Comparison of ENCODE assay signal across 10 cellular contexts in the genomic region with DNA sequence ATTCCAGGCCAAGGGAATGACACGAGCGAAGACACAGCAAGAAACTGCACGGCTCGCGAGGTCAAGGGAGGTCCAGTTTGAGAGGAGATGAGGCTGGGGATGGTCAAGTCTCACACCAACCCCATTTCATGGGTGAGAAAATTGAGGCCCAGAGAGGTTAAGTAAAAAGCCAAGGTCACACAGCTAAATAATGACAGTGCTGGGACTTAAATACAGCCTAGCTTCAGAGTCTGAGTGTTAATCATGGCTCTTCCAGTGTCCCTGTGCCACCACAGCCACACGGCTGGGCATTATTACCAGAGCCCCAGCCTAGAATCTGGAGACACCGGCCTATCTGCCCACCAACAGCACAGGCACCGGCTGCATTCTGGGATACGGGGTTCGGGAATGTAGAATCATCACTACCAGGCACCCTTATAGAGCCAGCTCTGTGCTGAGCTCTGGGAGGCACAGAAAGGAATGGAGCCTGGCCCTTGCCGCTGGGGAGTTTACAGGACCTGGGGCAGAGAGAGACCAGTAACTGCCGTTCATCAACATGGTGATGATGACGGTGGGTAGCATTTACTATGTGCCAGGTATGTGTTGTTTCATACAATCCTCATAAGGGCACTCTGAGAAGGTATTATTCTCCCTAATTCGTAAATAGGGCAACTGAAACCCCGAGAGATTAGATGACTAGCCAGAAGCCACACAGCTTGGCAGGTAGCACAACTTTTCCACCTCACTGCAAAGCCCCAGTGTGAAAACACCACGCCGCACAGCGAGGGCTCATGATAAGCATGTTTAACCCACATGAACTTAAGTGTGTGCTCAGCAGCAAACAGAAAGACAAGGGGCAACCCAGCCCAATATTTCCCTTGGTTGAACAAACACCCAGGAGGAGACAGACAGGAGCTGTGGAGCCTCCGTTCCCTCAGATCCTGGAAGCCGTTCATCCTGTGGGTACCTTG. TPM values are rescaled to one million over a fixed set of nuclear protein-coding genes. Genes with fewer than 3 reads are reported as not detected.
DNase-seq lines count a peak whose midpoint lies in the region; ATAC-seq and TF ChIP-seq lines count a peak whose summit lies in the region.
"Had no signal": no experiment of that assay in that cellular context is flagged by ENCODE, and none has a peak within 500 bp of the region (broad histone marks: within the 10 kb centered on the region; RNA-seq: fewer than 3 reads in every experiment).

No MANE protein-coding gene starts in this region.

- no peaks in the 10 kb centered on the region for H3K9me2 ChIP-seq in DOHH2 (replicated peaks; ENCODE audit: control insufficient read depth, low read length)

- no peaks in the 10 kb centered on the region for H4K20me1 ChIP-seq in DOHH2 (ENCODE audit: control insufficient read depth, insufficient read depth, low read depth, low read length)

- ATAC-seq in T-cell (replicated peaks in 1 of 4) = peak; percentile 18 to 23 (median 21)
- ATAC-seq in GM21423 (IDR thresholded peaks at IDR 0.05; ENCODE audit: unreplicated experiment) = no peak
- ATAC-seq in HG02763 (IDR thresholded peaks at IDR 0.05; ENCODE audit: unreplicated experiment) = no peak
- no peak for ATAC-seq in left lung

- TF ChIP-seq CTCF in DOHH2 (IDR thresholded peaks at IDR 0.05; ENCODE audit: low read depth, low read length, poor library complexity, severe bottlenecking) (no peak), spleen (IDR thresholded peaks at IDR 0.05 in 8 of 11, conservative IDR thresholded peaks at IDR 0.05 in 3 of 11) (no peak), GM13977 (IDR thresholded peaks at IDR 0.05; ENCODE audit: extremely low read depth, insufficient read depth, missing control alignments) (no peak), left lung (IDR thresholded peaks at IDR 0.05) (no peak)

- TF ChIP-seq POLR2A in spleen (IDR thresholded peaks at IDR 0.05) = no peak

- peak; percentile 40 to 75 (median 65) for DNase-seq in T-cell
- DNase-seq in activated T-helper 1 cell treated with anti-CD3 and anti-CD28 coated beads, Interleukin-2, amount 50 U/mL, for 16 hours (ENCODE audit: low read depth in 1 of 2, low spot score in 1 of 2) = peak; percentile 42 to 57
- no peak for DNase-seq in spleen
- DNase-seq in GM13977 (ENCODE audit: low spot score) = no peak
- no peak for DNase-seq in left lung
- DNase-seq: Caco-2 had no signal

- peaks cover 86 to 92% (median 88%) of the 10 kb centered on the region in 3 donors for H3K4me1 Mint-ChIP-seq in T-cell

- H3K4me2 ChIP-seq in DOHH2 (ENCODE audit: low read length) = peak overlapping the region; percentile 77

- H3K36me3 ChIP-seq in DOHH2 (ENCODE audit: control insufficient read depth, low read length) (no peaks in the 10 kb centered on the region), spleen (peaks cover 0 to 18% (median 0%) of the 10 kb centered on the region in 6 donors), left lung (no peaks in the 10 kb centered on the region)
- H3K36me3 ChIP-seq: neutrophil had no signal

- H3K27me3 Mint-ChIP-seq in T-cell = peaks cover 0 to 1% of the 10 kb centered on the region in 2 donors

- no peaks in the 10 kb centered on the region for H3K9me3 Mint-ChIP-seq in T-cell

- peaks cover 12% of the 10 kb centered on the region for H3K79me2 ChIP-seq in DOHH2 (ENCODE audit: control insufficient read depth, low read length)

- H3K9me3 ChIP-seq in DOHH2 (ENCODE audit: control insufficient read depth, insufficient read depth, low read length) (no peaks in the 10 kb centered on the region), spleen (no peaks in the 10 kb centered on the region), left lung (no peaks in the 10 kb centered on the region)
- H3K9me3 ChIP-seq: Caco-2, neutrophil had no signal

- H3F3A ChIP-seq in DOHH2 (ENCODE audit: control insufficient read depth, insufficient read depth) = peaks cover 25% of the 10 kb centered on the region

- peaks cover 76% of the 10 kb centered on the region for H3K4me1 ChIP-seq in DOHH2 (ENCODE audit: control insufficient read depth, low read length)
- peaks cover 29 to 73% (median 57%) of the 10 kb centered on the region in 6 donors for H3K4me1 ChIP-seq in spleen
- peaks cover 0 to 52% of the 10 kb centered on the region in 2 donors for H3K4me1 ChIP-seq in left lung
- H3K4me1 ChIP-seq: Caco-2 had no signal

- in situ Hi-C loops in GM13977 (cut with MboI; ENCODE audit: low pct_unique_long_range_greater_than_20kb, low sequenced_read_pairs, unreplicated experiment) = no loop called here

- peak overlapping the region; percentile 90 to 94 for H3K27ac Mint-ChIP-seq in T-cell

- 72 to 82% (median 76%) methylated on average over 20 of the region's 20 CpGs for WGBS in spleen, 5 donors

- peak overlapping the region; percentile 31 for H3K27ac ChIP-seq in DOHH2 (ENCODE audit: low read depth, low read length)
- H3K27ac ChIP-seq in spleen = peak overlapping the region in 7 of 8 donors; percentile 18 to 75 (median 27)
- H3K27ac ChIP-seq in left lung = no peak overlapping the region
- H3K27ac ChIP-seq: neutrophil had no signal

- peak overlapping the region; percentile 9 to 87 (median 29) for H3K4me3 Mint-ChIP-seq in T-cell

- CTCF ChIA-PET in T-cell (lab: Charles Lee) = interaction anchor here in 1 of 2 donors (0.5 to 0.9 kb wide), 2 partner anchors 11 to 56 kb away, joined by 3 to 8 read pairs; no protein-coding TSS in a partner anchor

- peaks cover 16% of the 10 kb centered on the region for H3K36me3 Mint-ChIP-seq in T-cell

- H3K27me3 ChIP-seq in DOHH2 (ENCODE audit: control insufficient read depth, low read length) (no peaks in the 10 kb centered on the region), spleen (replicated peaks in 1 of 7) (peaks cover 0 to 9% (median 0%) of the 10 kb centered on the region in 7 donors), left lung (peaks cover 3 to 62% of the 10 kb centered on the region in 2 donors)

- intact Hi-C loops in spleen (cut with DNase I; ENCODE audit: low total_unique reads) = no loop called here
- intact Hi-C loops in left lung (cut with DNase I) = no loop called here

- POLR2A ChIA-PET in T-cell (lab: Charles Lee) = interaction anchor here (0.6 to 1.9 kb wide), 4 partner anchors 17 to 42 kb away, joined by 3 to 8 read pairs (median 4); no protein-coding TSS in a partner anchor

- H3K4me3 ChIP-seq in DOHH2 (ENCODE audit: low read length) (peak overlapping the region; percentile 63), spleen (no peak overlapping the region), left lung (no peak overlapping the region)

RNA-seq across cellular contexts. Expression of gene CD6, which starts 51.9 kb away (rescaled TPM):
- total RNA-seq in T-cell (100 to 1,000 TPM; 413 to 594 (median 495) TPM), spleen (10 to 100 TPM; 13.4 to 47.6 (median 31.4) TPM), left lung (1 to 10 TPM; 1.7 to 6.3 TPM)
- 10 to 100 TPM; 10.9 to 21.8 (median 20.3) TPM for polyA plus RNA-seq in spleen

Comparison
In these comparisons a context has a peak if more than half of its experiments do, and no peak if none do; other contexts are left out.
1. H3K27ac ChIP-seq: peak in DOHH2 (single experiment) and spleen (7 of 8); none in left lung (0 of 2).
2. ATAC-seq: peak in T-cell (4 of 4); none in GM21423 (single experiment), HG02763 (single experiment) and left lung (single experiment).
3. DNase-seq: peak in T-cell (34 of 34) and activated T-helper 1 cell treated with anti-CD3 and anti-CD28 coated beads, Interleukin-2, amount 50 U/mL, for 16 hours (2 of 2); none in spleen (single experiment), GM13977 (single experiment) and left lung (0 of 2).
4. RNA of gene CD6, which starts 51.9 kb away (total RNA-seq): 413 to 594 TPM in T-cell; 13.4 to 47.6 TPM in spleen and 1.7 to 6.3 TPM in left lung; every median in the first group is over 4 times any median in the second.